ENCODE assay signal across 1 cellular context in the genomic region with DNA sequence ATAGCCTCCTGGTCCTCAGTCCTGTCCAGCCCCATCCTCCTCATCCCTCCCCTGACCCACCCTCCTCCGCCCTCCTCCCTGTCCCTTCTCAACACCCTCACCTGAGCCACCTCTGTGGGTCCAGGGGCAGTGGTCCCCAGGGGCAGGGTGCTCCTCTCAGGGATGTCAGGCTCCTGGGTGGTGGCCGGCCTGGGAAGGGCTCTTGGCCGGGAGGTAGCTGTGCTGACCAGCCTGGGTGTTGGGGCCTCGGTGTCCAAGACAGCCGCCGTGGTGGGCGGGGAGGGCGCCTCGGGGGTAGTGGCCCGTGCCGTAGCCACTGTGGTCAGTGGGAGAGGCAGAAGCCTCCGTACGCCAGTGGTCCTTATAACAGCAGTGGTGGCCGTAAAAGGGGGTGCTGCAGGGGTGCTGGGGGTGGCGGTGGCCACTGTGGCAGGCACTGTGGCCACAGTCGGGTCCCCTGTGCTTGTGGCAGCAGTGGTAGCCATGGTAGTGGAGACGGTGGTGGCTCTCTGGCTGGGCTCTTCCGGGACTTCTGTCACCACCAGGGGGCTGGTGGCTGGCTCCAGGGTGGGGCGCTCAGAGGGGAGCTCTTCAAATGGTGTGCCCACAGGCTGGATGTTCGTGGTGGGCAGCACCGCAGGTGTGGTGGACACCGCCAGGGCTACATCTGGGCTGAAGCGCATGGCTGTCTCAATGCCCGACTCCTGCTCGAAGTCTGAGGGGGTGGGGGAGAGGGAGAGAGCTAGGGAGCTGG.
TF ChIP-seq lines count a peak whose summit lies in the region.

No MANE protein-coding gene starts in this region.

TF ChIP-seq in GM23338, 12 proteins besides CTCF, POLR2A, EP300 and RAD21:
- no peak for TF ChIP-seq ZNF462 (CRISPR knock-in tag; IDR thresholded peaks at IDR 0.05)
- no peak for TF ChIP-seq STAT1 (IDR thresholded peaks at IDR 0.05; ENCODE audit: unreplicated experiment)
- no peak for TF ChIP-seq POLR2AphosphoS5 (IDR thresholded peaks at IDR 0.05; ENCODE audit: low read depth)
- TF ChIP-seq, protein P1, sequence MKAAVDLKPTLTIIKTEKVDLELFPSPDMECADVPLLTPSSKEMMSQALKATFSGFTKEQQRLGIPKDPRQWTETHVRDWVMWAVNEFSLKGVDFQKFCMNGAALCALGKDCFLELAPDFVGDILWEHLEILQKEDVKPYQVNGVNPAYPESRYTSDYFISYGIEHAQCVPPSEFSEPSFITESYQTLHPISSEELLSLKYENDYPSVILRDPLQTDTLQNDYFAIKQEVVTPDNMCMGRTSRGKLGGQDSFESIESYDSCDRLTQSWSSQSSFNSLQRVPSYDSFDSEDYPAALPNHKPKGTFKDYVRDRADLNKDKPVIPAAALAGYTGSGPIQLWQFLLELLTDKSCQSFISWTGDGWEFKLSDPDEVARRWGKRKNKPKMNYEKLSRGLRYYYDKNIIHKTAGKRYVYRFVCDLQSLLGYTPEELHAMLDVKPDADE (IDR thresholded peaks at IDR 0.05), result no peak
- no peak for TF ChIP-seq ZNF331 (CRISPR knock-in tag; IDR thresholded peaks at IDR 0.05; ENCODE audit: low read depth)
- TF ChIP-seq NANOG (IDR thresholded peaks at IDR 0.05; ENCODE audit: borderline replicate concordance), result no peak
- TF ChIP-seq JUNB (IDR thresholded peaks at IDR 0.05; ENCODE audit: unreplicated experiment), result no peak
- TF ChIP-seq, protein P2, sequence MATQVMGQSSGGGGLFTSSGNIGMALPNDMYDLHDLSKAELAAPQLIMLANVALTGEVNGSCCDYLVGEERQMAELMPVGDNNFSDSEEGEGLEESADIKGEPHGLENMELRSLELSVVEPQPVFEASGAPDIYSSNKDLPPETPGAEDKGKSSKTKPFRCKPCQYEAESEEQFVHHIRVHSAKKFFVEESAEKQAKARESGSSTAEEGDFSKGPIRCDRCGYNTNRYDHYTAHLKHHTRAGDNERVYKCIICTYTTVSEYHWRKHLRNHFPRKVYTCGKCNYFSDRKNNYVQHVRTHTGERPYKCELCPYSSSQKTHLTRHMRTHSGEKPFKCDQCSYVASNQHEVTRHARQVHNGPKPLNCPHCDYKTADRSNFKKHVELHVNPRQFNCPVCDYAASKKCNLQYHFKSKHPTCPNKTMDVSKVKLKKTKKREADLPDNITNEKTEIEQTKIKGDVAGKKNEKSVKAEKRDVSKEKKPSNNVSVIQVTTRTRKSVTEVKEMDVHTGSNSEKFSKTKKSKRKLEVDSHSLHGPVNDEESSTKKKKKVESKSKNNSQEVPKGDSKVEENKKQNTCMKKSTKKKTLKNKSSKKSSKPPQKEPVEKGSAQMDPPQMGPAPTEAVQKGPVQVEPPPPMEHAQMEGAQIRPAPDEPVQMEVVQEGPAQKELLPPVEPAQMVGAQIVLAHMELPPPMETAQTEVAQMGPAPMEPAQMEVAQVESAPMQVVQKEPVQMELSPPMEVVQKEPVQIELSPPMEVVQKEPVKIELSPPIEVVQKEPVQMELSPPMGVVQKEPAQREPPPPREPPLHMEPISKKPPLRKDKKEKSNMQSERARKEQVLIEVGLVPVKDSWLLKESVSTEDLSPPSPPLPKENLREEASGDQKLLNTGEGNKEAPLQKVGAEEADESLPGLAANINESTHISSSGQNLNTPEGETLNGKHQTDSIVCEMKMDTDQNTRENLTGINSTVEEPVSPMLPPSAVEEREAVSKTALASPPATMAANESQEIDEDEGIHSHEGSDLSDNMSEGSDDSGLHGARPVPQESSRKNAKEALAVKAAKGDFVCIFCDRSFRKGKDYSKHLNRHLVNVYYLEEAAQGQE (IDR thresholded peaks at IDR 0.05; ENCODE audit: unreplicated experiment), result no peak
- no peak for TF ChIP-seq EZH2phosphoT487 (IDR thresholded peaks at IDR 0.05; ENCODE audit: unreplicated experiment)
- no peak for TF ChIP-seq CREB1 (CRISPR knock-in tag; IDR thresholded peaks at IDR 0.05; ENCODE audit: low read depth)
- TF ChIP-seq ZNF114 (CRISPR knock-in tag; IDR thresholded peaks at IDR 0.05), result no peak
- no peak for TF ChIP-seq EZH2 (IDR thresholded peaks at IDR 0.05; ENCODE audit: low read depth, unreplicated experiment)
